Comparison of ENCODE assay signal across 15 cellular contexts in the genomic region with DNA sequence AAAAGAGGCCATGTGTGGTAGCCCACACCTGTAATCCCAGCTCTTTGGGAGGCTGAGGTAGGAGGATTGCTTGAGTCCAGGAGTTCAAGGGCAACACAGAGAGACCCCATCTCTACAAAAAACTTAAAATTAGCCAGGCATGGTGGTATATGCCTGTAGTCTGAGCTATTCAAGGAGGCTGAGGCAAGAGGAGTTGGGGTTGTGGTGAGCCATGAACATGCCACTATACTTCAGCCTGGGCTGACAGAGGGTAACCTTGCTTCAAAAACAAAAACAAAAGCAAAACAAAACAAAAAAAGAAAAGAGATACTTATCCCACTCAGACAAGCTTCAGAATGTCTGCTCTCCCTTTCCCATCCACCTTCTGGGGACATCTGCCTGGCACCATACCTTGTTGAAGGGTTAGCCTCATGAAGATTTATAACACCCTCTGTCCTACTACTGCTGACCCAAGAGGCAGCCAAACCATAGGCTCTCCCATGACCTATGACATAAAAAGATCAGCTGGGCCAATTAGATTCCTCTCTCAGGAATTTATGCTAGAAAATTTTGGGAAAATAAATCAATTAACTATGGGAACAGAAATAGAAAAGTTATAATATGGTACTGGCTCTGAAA.
"Had no signal": no experiment of that assay in that cellular context is flagged by ENCODE, and none has a peak within 500 bp of the region (broad histone marks: within the 10 kb centered on the region; RNA-seq: fewer than 3 reads in every experiment).

No MANE protein-coding gene starts in this region.

- H3K9ac ChIP-seq: parathyroid adenoma had no signal

- H3K27me3 Mint-ChIP-seq: activated CD4-positive, alpha-beta T cell treated with anti-CD3 and anti-CD28 coated beads for 36 hours; dendritic cell treated with granulocyte-macrophage colony-stimulating factor and Interleukin-4, amounts not matched to agents 40 ng/mL and 50 ng/mL, for 4 days had no signal

- H3K79me2 ChIP-seq: parathyroid adenoma had no signal

- DNase-seq: activated CD4-positive, alpha-beta T cell treated with anti-CD3 and anti-CD28 coated beads for 36 hours; activated naive CD4-positive, alpha-beta T cell treated with Interleukin-2 at 50 U/mL for 16 hours; brain microvascular endothelial cell; cerebellar nuclear complex; endodermal cell; hippocampal formation; mesendoderm; stimulated activated CD4-positive, alpha-beta T cell treated with anti-CD3 and anti-CD28 coated beads, Interleukin-4, amount 100 ng/mL, for 4 hours; T-helper 9 cell; WERI-Rb-1 had no signal

- H3K27ac Mint-ChIP-seq: activated CD4-positive, alpha-beta T cell treated with anti-CD3 and anti-CD28 coated beads for 36 hours; dendritic cell treated with granulocyte-macrophage colony-stimulating factor and Interleukin-4, amounts not matched to agents 40 ng/mL and 50 ng/mL, for 4 days; endodermal cell had no signal

- FAIRE-seq: urothelium cell line had no signal

- H2AFZ ChIP-seq: parathyroid adenoma had no signal

- H3K4me3 ChIP-seq: skin epidermis had no signal

- H3K4me1 ChIP-seq: parathyroid adenoma had no signal

- H3K27ac ChIP-seq: brain microvascular endothelial cell, parathyroid adenoma, skin epidermis, WERI-Rb-1 had no signal

- H3K9me3 Mint-ChIP-seq: dendritic cell treated with granulocyte-macrophage colony-stimulating factor and Interleukin-4, amounts not matched to agents 40 ng/mL and 50 ng/mL, for 4 days; endodermal cell; neural crest cell had no signal

- H3K4me3 Mint-ChIP-seq: activated CD4-positive, alpha-beta T cell treated with anti-CD3 and anti-CD28 coated beads for 36 hours; dendritic cell treated with granulocyte-macrophage colony-stimulating factor and Interleukin-4, amounts not matched to agents 40 ng/mL and 50 ng/mL, for 4 days; endodermal cell; neural crest cell had no signal

- H3K4me1 Mint-ChIP-seq: neural crest cell had no signal

- ATAC-seq: activated CD4-positive, alpha-beta T cell treated with anti-CD3 and anti-CD28 coated beads for 36 hours had no signal

- H3K27me3 ChIP-seq: brain microvascular endothelial cell had no signal
